7 cellular contexts compared by ENCODE assay signal in genomic region chr11:62730076-62730475, GRCh38. TPM values are rescaled to one million over a fixed set of nuclear protein-coding genes. Genes with fewer than 3 reads are reported as not detected.
DNase-seq lines count a peak whose midpoint lies in the region; ATAC-seq and TF ChIP-seq lines count a peak whose summit lies in the region.
"Not testable (repeated sequence)": the region's sequence is repeated elsewhere in the genome, so short reads cannot be mapped to it uniquely, and the experiment has no call there.
"Had no signal": no experiment of that assay in that cellular context is flagged by ENCODE, and none has a peak within 500 bp of the region (broad histone marks: within the 10 kb centered on the region; RNA-seq: fewer than 3 reads in every experiment).

No MANE protein-coding gene starts in this region.

- CTCF ChIA-PET in RWPE1 (lab: Yijun Ruan, JAX) = interaction anchor here (0.6 to 2.7 kb wide), 2 partner anchors 37 to 56 kb away, joined by 3 to 16 read pairs; no protein-coding TSS in a partner anchor

- H3K4me1 ChIP-seq in DOHH2 (ENCODE audit: control insufficient read depth, low read length) = peaks cover 18% of the 10 kb centered on the region
- peaks cover 28 to 59% (median 47%) of the 10 kb centered on the region in 4 donors for H3K4me1 ChIP-seq in esophagus muscularis mucosa

- not testable (repeated sequence) for TF ChIP-seq EP300 in esophagus muscularis mucosa (IDR thresholded peaks at IDR 0.05)

- not testable (repeated sequence) for H3K27me3 Mint-ChIP-seq in activated naive CD8-positive, alpha-beta T cell treated with anti-CD3 and anti-CD28 coated beads for 36 hours; naive thymus-derived CD8-positive, alpha-beta T cell; stimulated activated naive CD8-positive, alpha-beta T cell treated with anti-CD3 and anti-CD28 coated beads, Interleukin-15, amount 100 ng/mL, for 72 hours

- WGBS in esophagus muscularis mucosa = 86% methylated on average over 14 of the region's 14 CpGs

- TF ChIP-seq CTCF in DOHH2 (IDR thresholded peaks at IDR 0.05; ENCODE audit: low read depth, low read length, poor library complexity, severe bottlenecking); RWPE1 (conservative IDR thresholded peaks at IDR 0.05; ENCODE audit: low read depth); esophagus muscularis mucosa (IDR thresholded peaks at IDR 0.05): not testable (repeated sequence)

- H3K27ac Mint-ChIP-seq in activated naive CD8-positive, alpha-beta T cell treated with anti-CD3 and anti-CD28 coated beads for 36 hours; stimulated activated naive CD8-positive, alpha-beta T cell treated with anti-CD3 and anti-CD28 coated beads, Interleukin-15, amount 100 ng/mL, for 72 hours: not testable (repeated sequence)
- peak overlapping the region in 7 of 10 donors; percentile 20 to 77 (median 38) for H3K27ac Mint-ChIP-seq in naive thymus-derived CD8-positive, alpha-beta T cell

- not testable (repeated sequence) for ATAC-seq in naive thymus-derived CD8-positive, alpha-beta T cell; stimulated activated naive CD8-positive, alpha-beta T cell treated with anti-CD3 and anti-CD28 coated beads, Interleukin-15, amount 100 ng/mL, for 72 hours

- POLR2A ChIA-PET in RWPE1 (lab: Yijun Ruan, JAX; ENCODE audit: low non-redundant PET) = interaction anchor here (0.6 kb wide), 1 partner anchor 30 kb away, joined by 13 read pairs; no protein-coding TSS in a partner anchor
- POLR2A ChIA-PET in naive thymus-derived CD8-positive, alpha-beta T cell (lab: Charles Lee) = interaction anchor here (1.6 to 10.3 kb wide), 10 partner anchors 19 to 157 kb away, joined by 4 to 263 read pairs (median 80); partner anchors contain the start of genes BSCL2, EEF1G, GNG3 and POLR2G

- H3K4me1 Mint-ChIP-seq in activated naive CD8-positive, alpha-beta T cell treated with anti-CD3 and anti-CD28 coated beads for 36 hours = peaks cover 20% of the 10 kb centered on the region
- H3K4me1 Mint-ChIP-seq in naive thymus-derived CD8-positive, alpha-beta T cell = peaks cover 14 to 46% (median 34%) of the 10 kb centered on the region in 4 donors
- H3K4me1 Mint-ChIP-seq in stimulated activated naive CD8-positive, alpha-beta T cell treated with anti-CD3 and anti-CD28 coated beads, Interleukin-15, amount 100 ng/mL, for 72 hours = peaks cover 34% of the 10 kb centered on the region

- peak overlapping the region; percentile 99 for H3K4me3 Mint-ChIP-seq in activated naive CD8-positive, alpha-beta T cell treated with anti-CD3 and anti-CD28 coated beads for 36 hours
- peak overlapping the region; percentile 58 to 99 (median 88) for H3K4me3 Mint-ChIP-seq in naive thymus-derived CD8-positive, alpha-beta T cell
- H3K4me3 Mint-ChIP-seq in stimulated activated naive CD8-positive, alpha-beta T cell treated with anti-CD3 and anti-CD28 coated beads, Interleukin-15, amount 100 ng/mL, for 72 hours = peak overlapping the region; percentile 97 to 100

- H4K20me1 ChIP-seq in DOHH2 (ENCODE audit: control insufficient read depth, insufficient read depth, low read depth, low read length) = peaks cover 12% of the 10 kb centered on the region

- peaks cover 80% of the 10 kb centered on the region for H3K79me2 ChIP-seq in DOHH2 (ENCODE audit: control insufficient read depth, low read length)

- H3K27ac ChIP-seq in DOHH2 (ENCODE audit: low read depth, low read length) = not testable (repeated sequence)
- peak overlapping the region; percentile 99 for H3K27ac ChIP-seq in RWPE1
- H3K27ac ChIP-seq in esophagus muscularis mucosa (replicated peaks in 1 of 4) = peak overlapping the region in 3 of 4 donors; percentile 3 to 97 (median 89)

- H3K4me3 ChIP-seq in DOHH2 (ENCODE audit: low read length) (peak overlapping the region; percentile 90), esophagus muscularis mucosa (peak overlapping the region in 3 of 4 donors; percentile 85 to 94 (median 91))

- H3K4me2 ChIP-seq in DOHH2 (ENCODE audit: low read length) = peak overlapping the region; percentile 76

- H3K36me3 ChIP-seq in DOHH2 (ENCODE audit: control insufficient read depth, low read length) = peaks cover 62% of the 10 kb centered on the region
- H3K36me3 ChIP-seq in esophagus muscularis mucosa = peaks cover 6 to 50% (median 28%) of the 10 kb centered on the region in 4 donors

- TF ChIP-seq POLR2A in esophagus muscularis mucosa (IDR thresholded peaks at IDR 0.05; ENCODE audit: low read depth) = not testable (repeated sequence)

- not testable (repeated sequence) for H3F3A ChIP-seq in DOHH2 (ENCODE audit: control insufficient read depth, insufficient read depth)

- peaks cover 25% of the 10 kb centered on the region for H3K36me3 Mint-ChIP-seq in activated naive CD8-positive, alpha-beta T cell treated with anti-CD3 and anti-CD28 coated beads for 36 hours
- peaks cover 4 to 47% (median 7%) of the 10 kb centered on the region in 3 donors for H3K36me3 Mint-ChIP-seq in naive thymus-derived CD8-positive, alpha-beta T cell

- intact Hi-C loops in esophagus muscularis mucosa (cut with DNase I) = not testable (repeated sequence)

- not testable (repeated sequence) for DNase-seq in RWPE1 (ENCODE audit: low spot score); activated naive CD8-positive, alpha-beta T cell treated with anti-CD3 and anti-CD28 coated beads for 36 hours; esophagus muscularis mucosa (ENCODE audit: extremely low spot score); naive thymus-derived CD8-positive, alpha-beta T cell; stimulated activated naive CD8-positive, alpha-beta T cell treated with anti-CD3 and anti-CD28 coated beads, Interleukin-15, amount 100 ng/mL, for 72 hours

- H3K9me2 ChIP-seq in DOHH2 (replicated peaks; ENCODE audit: control insufficient read depth, low read length) = not testable (repeated sequence)

- not testable (repeated sequence) for H3K27me3 ChIP-seq in DOHH2 (ENCODE audit: control insufficient read depth, low read length); esophagus muscularis mucosa

- H3K9me3 Mint-ChIP-seq in activated naive CD8-positive, alpha-beta T cell treated with anti-CD3 and anti-CD28 coated beads for 36 hours; naive thymus-derived CD8-positive, alpha-beta T cell; stimulated activated naive CD8-positive, alpha-beta T cell treated with anti-CD3 and anti-CD28 coated beads, Interleukin-15, amount 100 ng/mL, for 72 hours: not testable (repeated sequence)

- H3K9me3 ChIP-seq in DOHH2 (ENCODE audit: control insufficient read depth, insufficient read depth, low read length); esophagus muscularis mucosa: not testable (repeated sequence)

RNA-seq across cellular contexts. Expression of gene TTC9C, which starts 1.8 kb away (rescaled TPM):
- total RNA-seq in activated naive CD8-positive, alpha-beta T cell treated with anti-CD3 and anti-CD28 coated beads for 36 hours = 10 to 100 TPM; 29.3 to 33.4 TPM
- total RNA-seq in esophagus muscularis mucosa = 10 to 100 TPM; 12.9 to 22.9 (median 18.2) TPM
- 10 to 100 TPM; 46.1 to 47.6 TPM for total RNA-seq in naive thymus-derived CD8-positive, alpha-beta T cell
- 10 to 100 TPM in 2 of 3 donors, 1 to 10 TPM in 1; 8.5 to 18.8 (median 15.4) TPM for polyA plus RNA-seq in naive thymus-derived CD8-positive, alpha-beta T cell

RNA-seq across cellular contexts. Expression of gene HNRNPUL2, which starts 2.8 kb away (rescaled TPM):
- 10 to 100 TPM; 54.4 to 56.3 TPM for total RNA-seq in activated naive CD8-positive, alpha-beta T cell treated with anti-CD3 and anti-CD28 coated beads for 36 hours
- total RNA-seq in esophagus muscularis mucosa = 10 to 100 TPM; 19.5 to 45.0 (median 36.7) TPM
- total RNA-seq in naive thymus-derived CD8-positive, alpha-beta T cell = 10 to 100 TPM; 81.6 to 84.0 TPM
- 1 to 10 TPM in 2 of 3 donors, under 1 TPM in 1; 0.99 to 3.0 (median 1.0) TPM for polyA plus RNA-seq in naive thymus-derived CD8-positive, alpha-beta T cell

RNA-seq across cellular contexts. Expression of gene GNG3, which starts 22.6 kb away (rescaled TPM):
- not detected for total RNA-seq in activated naive CD8-positive, alpha-beta T cell treated with anti-CD3 and anti-CD28 coated beads for 36 hours
- 1 to 10 TPM in 2 of 4 donors, under 1 TPM in 2; 0.65 to 1.5 (median 1.0) TPM for total RNA-seq in esophagus muscularis mucosa
- not detected for total RNA-seq in naive thymus-derived CD8-positive, alpha-beta T cell
- under 1 TPM in 1 of 3 donors, not detected in 2; 0.27 TPM for polyA plus RNA-seq in naive thymus-derived CD8-positive, alpha-beta T cell
- total RNA-seq: right cardiac atrium had no signal

RNA-seq across cellular contexts. Expression of gene BSCL2, which starts 22.9 kb away (rescaled TPM):
- total RNA-seq in activated naive CD8-positive, alpha-beta T cell treated with anti-CD3 and anti-CD28 coated beads for 36 hours = 10 to 100 TPM; 22.7 to 23.7 TPM
- total RNA-seq in esophagus muscularis mucosa = 10 to 100 TPM; 25.3 to 58.1 (median 39.2) TPM
- total RNA-seq in naive thymus-derived CD8-positive, alpha-beta T cell = 10 to 100 TPM; 37.0 to 50.7 TPM
- polyA plus RNA-seq in naive thymus-derived CD8-positive, alpha-beta T cell = 10 to 100 TPM; 58.2 to 65.0 (median 58.8) TPM

RNA-seq across cellular contexts. Expression of gene ZBTB3, which starts 23.9 kb away (rescaled TPM):
- total RNA-seq in activated naive CD8-positive, alpha-beta T cell treated with anti-CD3 and anti-CD28 coated beads for 36 hours = 1 to 10 TPM; 4.8 to 6.3 TPM
- total RNA-seq in esophagus muscularis mucosa = 10 to 100 TPM in 1 of 4 donors, 1 to 10 TPM in 3; 6.2 to 12.3 (median 9.1) TPM
- total RNA-seq in naive thymus-derived CD8-positive, alpha-beta T cell = 10 to 100 TPM; 27.3 to 27.6 TPM
- 1 to 10 TPM; 2.1 to 6.7 (median 3.6) TPM for polyA plus RNA-seq in naive thymus-derived CD8-positive, alpha-beta T cell
